Comparison of ENCODE assay signal across 8 cellular contexts in the genomic region with DNA sequence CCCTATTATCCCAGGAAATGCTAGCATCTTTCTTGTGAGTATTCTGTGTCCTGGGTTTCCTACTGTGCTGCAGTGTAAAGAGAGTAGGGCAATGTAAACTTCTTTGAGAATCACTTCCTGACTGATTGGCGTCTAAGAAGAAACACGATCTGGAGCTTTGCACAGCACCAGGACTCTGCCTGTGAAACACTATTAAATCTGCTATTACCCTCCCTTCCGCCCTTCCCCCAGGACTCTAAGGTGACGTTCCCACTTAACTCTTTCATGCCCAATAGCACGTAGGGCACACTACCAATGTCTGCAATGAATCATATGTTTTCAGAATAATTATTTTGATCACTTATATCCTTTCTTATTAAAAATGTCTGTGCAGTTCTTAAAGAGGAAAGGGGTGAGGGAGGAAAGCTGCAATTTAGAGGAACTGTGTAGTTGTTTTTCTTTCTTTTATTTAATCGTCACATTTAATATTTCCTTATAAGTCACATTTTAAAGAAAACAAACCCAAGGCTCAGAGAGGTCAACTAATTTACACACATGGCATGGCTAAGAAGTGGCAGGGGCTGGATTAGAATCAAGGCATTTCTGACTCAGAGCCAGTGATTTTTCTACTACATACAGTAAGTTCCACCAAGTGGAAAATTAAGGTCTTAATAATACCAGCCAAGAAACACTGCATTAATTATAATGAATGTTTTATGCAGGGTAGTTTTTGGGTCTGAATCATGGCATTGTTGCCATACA.
DNase-seq lines count a peak whose midpoint lies in the region; ATAC-seq and TF ChIP-seq lines count a peak whose summit lies in the region.

No MANE protein-coding gene starts in this region.

- H3K27me3 Mint-ChIP-seq in nephron progenitor cell (ENCODE audit: low read depth, poor library complexity), result no peaks in the 10 kb centered on the region

- no peak overlapping the region for H3K4me3 ChIP-seq in ectodermal cell (ENCODE audit: insufficient read depth, low read depth, low read length)

- ATAC-seq in HG02973 (IDR thresholded peaks at IDR 0.05; ENCODE audit: unreplicated experiment) (no peak), GM21717 (IDR thresholded peaks at IDR 0.05; ENCODE audit: unreplicated experiment) (no peak)

- DNase-seq in G401 (ENCODE audit: low spot score), result peak; percentile 68
- peak; percentile 59 for DNase-seq in NCI-H524 treated with DMSO at 0.1 percent for 48 hours (lab: John Stamatoyannopoulos, UW)
- peak; percentile 50 for DNase-seq in nephron progenitor cell
- DNase-seq in anterior cingulate cortex (lab: John Stamatoyannopoulos, UW), result no peak
- DNase-seq in 8988T, result no peak

- H3K27ac Mint-ChIP-seq in nephron progenitor cell, result peak overlapping the region; percentile 83

- WGBS in ectodermal cell, 2 experiments, result 0 to 2% methylated on average over 4 to 5 of the region's 6 CpGs

- H3K4me3 Mint-ChIP-seq in nephron progenitor cell, result peak overlapping the region; percentile 31

- TF ChIP-seq CTCF in nephron progenitor cell (IDR thresholded peaks at IDR 0.05), result no peak

- no peaks in the 10 kb centered on the region for H3K36me3 ChIP-seq in ectodermal cell (ENCODE audit: control insufficient read depth, insufficient read depth, low read length)

- peaks cover 91% of the 10 kb centered on the region for H3K4me1 Mint-ChIP-seq in nephron progenitor cell

- no peaks in the 10 kb centered on the region for H3K9me3 ChIP-seq in ectodermal cell (ENCODE audit: control insufficient read depth, low read length)

- no peaks in the 10 kb centered on the region for H3K36me3 Mint-ChIP-seq in nephron progenitor cell (ENCODE audit: low read depth)

- H3K9me3 Mint-ChIP-seq in nephron progenitor cell, result no peaks in the 10 kb centered on the region

- H3K27me3 ChIP-seq in ectodermal cell (ENCODE audit: control insufficient read depth, insufficient read depth, low read length, poor library complexity, severe bottlenecking), result no peaks in the 10 kb centered on the region

- peaks cover 34% of the 10 kb centered on the region for H3K4me1 ChIP-seq in ectodermal cell (ENCODE audit: control insufficient read depth, insufficient read depth, low read length)

- peak overlapping the region; percentile 83 for H3K27ac ChIP-seq in ectodermal cell (ENCODE audit: insufficient read depth, low read depth, low read length, poor library complexity, severe bottlenecking)

- in situ Hi-C loops in G401 (cut with HindIII; ENCODE audit: low sequenced_read_pairs), result no loop called here

Comparison
In these comparisons a context has a peak if more than half of its experiments do, and no peak if none do; other contexts are left out.
1. DNase-seq: peak in G401 (single experiment), NCI-H524 treated with DMSO at 0.1 percent for 48 hours (single experiment) and nephron progenitor cell (single experiment); none in anterior cingulate cortex (0 of 58) and 8988T (single experiment).